8 cellular contexts compared by ENCODE assay signal in the genomic region with DNA sequence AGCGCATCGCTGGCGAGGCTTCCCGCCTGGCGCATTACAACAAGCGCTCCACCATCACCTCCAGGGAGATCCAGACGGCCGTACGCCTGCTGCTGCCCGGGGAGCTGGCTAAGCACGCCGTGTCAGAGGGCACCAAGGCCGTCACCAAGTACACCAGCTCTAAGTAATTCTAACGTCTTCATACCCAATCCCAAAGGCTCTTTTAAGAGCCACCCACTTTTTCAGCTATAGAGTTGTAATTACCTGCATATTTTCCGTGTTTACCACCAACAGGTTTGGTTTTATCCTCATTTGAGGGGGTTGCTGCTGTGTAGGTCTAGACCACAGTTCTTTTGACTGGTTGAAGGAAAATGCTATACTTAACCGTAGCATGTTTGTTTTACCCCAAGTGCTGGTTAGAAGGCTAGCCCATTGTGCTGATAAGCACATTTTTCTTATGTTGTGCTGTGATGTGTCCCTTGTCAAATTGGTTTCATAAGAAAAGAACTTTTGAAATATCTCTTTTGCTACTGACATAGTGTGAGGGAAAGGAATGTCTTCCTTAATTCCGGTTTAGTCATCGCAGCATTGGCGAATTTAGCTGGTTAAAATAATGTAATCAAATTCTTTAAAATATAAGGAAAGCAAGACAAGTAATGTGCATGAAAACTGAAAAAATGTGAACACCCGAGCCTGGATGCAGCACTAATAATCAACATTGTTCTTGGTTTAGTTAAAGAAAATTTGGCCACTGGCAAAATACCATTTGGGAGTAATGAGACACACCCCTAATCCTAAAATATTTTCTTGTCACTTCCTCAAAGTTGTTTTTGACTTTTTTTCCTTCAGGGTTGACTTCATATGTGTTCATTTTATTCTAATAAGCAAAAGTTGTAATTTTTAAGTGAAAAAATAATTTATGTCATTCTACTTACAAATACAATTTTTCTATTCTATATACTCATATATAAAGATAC.
DNase-seq lines count a peak whose midpoint lies in the region; ATAC-seq and TF ChIP-seq lines count a peak whose summit lies in the region.

No MANE protein-coding gene starts in this region.

- TF ChIP-seq EP300 in Ishikawa (IDR thresholded peaks at IDR 0.05; ENCODE audit: borderline replicate concordance) = no peak

- no peaks in the 10 kb centered on the region for H3K9me2 ChIP-seq in Karpas-422 (replicated peaks; ENCODE audit: insufficient read depth, low read length)

- H3K4me1 ChIP-seq in CD8-positive, alpha-beta memory T cell (ENCODE audit: insufficient read depth, low read length) = peaks cover 14% of the 10 kb centered on the region
- peaks cover 53% of the 10 kb centered on the region for H3K4me1 ChIP-seq in left ventricle myocardium inferior
- H3K4me1 ChIP-seq in smooth muscle cell (ENCODE audit: low read depth) = peaks cover 23% of the 10 kb centered on the region
- H3K4me1 ChIP-seq in Karpas-422 (ENCODE audit: low read length) = peaks cover 50% of the 10 kb centered on the region

- WGBS in smooth muscle cell (ENCODE audit: low lambda C conversion rate) = 1% methylated on average over 19 of the region's 20 CpGs

- no peak for TF ChIP-seq RAD21 in Ishikawa (IDR thresholded peaks at IDR 0.05; ENCODE audit: low read depth)

- POLR2A ChIA-PET in CD8-positive, alpha-beta memory T cell (lab: Charles Lee) = interaction anchor here (0.5 to 8.9 kb wide), 40 partner anchors 8 to 1693 kb away, joined by 3 to 426 read pairs (median 10); a partner anchor contains a TSS
- POLR2A ChIA-PET in activated B cell treated with CpG ODN at 0.5 μM for 24 hours (lab: Charles Lee) = interaction anchor here (0.5 to 20.1 kb wide), 48 partner anchors 9 to 1694 kb away, joined by 3 to 1229 read pairs (median 28); a partner anchor contains a TSS

- H3K36me3 Mint-ChIP-seq in CD8-positive, alpha-beta memory T cell = peaks cover 0 to 33% (median 0%) of the 10 kb centered on the region in 3 donors
- H3K36me3 Mint-ChIP-seq in activated B cell treated with CpG ODN at 0.5 μM for 24 hours (ENCODE audit: low read depth) = peaks cover 32% of the 10 kb centered on the region

- H3K9me3 ChIP-seq in CD8-positive, alpha-beta memory T cell (ENCODE audit: low read length) = no peaks in the 10 kb centered on the region
- no peaks in the 10 kb centered on the region for H3K9me3 ChIP-seq in left ventricle myocardium inferior (replicated peaks)
- no peaks in the 10 kb centered on the region for H3K9me3 ChIP-seq in smooth muscle cell (replicated peaks; ENCODE audit: low read depth)
- H3K9me3 ChIP-seq in Karpas-422 (ENCODE audit: low read length) = no peaks in the 10 kb centered on the region

- H3K36me3 ChIP-seq in CD8-positive, alpha-beta memory T cell (ENCODE audit: insufficient read depth, low read length) = no peaks in the 10 kb centered on the region
- H3K36me3 ChIP-seq in left ventricle myocardium inferior (no peaks in the 10 kb centered on the region), smooth muscle cell (ENCODE audit: low read depth) (no peaks in the 10 kb centered on the region), Karpas-422 (ENCODE audit: insufficient read depth, low read length) (no peaks in the 10 kb centered on the region)

- H3K27ac Mint-ChIP-seq in CD8-positive, alpha-beta memory T cell = peak overlapping the region; percentile 93 to 100 (median 98)
- H3K27ac Mint-ChIP-seq in activated B cell treated with CpG ODN at 0.5 μM for 24 hours = peak overlapping the region; percentile 96

- peaks cover 35 to 57% (median 53%) of the 10 kb centered on the region in 3 donors for H3K4me1 Mint-ChIP-seq in CD8-positive, alpha-beta memory T cell
- peaks cover 51% of the 10 kb centered on the region for H3K4me1 Mint-ChIP-seq in activated B cell treated with CpG ODN at 0.5 μM for 24 hours

- peak overlapping the region; percentile 95 for H3K27ac ChIP-seq in CD8-positive, alpha-beta memory T cell (ENCODE audit: low read depth, low read length)
- H3K27ac ChIP-seq in left ventricle myocardium inferior (replicated peaks) = peak overlapping the region; percentile 94
- H3K27ac ChIP-seq in smooth muscle cell (ENCODE audit: low read depth) = peak overlapping the region; percentile 91
- no peak overlapping the region for H3K27ac ChIP-seq in Karpas-422 (ENCODE audit: low read length)

- CTCF ChIA-PET in CD8-positive, alpha-beta memory T cell (lab: Charles Lee) = interaction anchor here (1.0 to 7.9 kb wide), 14 partner anchors 11 to 1609 kb away, joined by 3 to 114 read pairs (median 28); a partner anchor contains a TSS
- CTCF ChIA-PET in activated B cell treated with CpG ODN at 0.5 μM for 24 hours (lab: Charles Lee) = interaction anchor here (0.9 to 2.6 kb wide), 5 partner anchors 12 to 395 kb away, joined by 4 to 12 read pairs (median 5); a partner anchor contains a TSS

- peaks cover 0 to 11% of the 10 kb centered on the region in 2 donors for H3K27me3 Mint-ChIP-seq in CD8-positive, alpha-beta memory T cell
- peaks cover 2% of the 10 kb centered on the region for H3K27me3 Mint-ChIP-seq in activated B cell treated with CpG ODN at 0.5 μM for 24 hours

- H3K27me3 ChIP-seq in CD8-positive, alpha-beta memory T cell (ENCODE audit: insufficient read depth, low read length, poor library complexity, severe bottlenecking) = no peaks in the 10 kb centered on the region
- peaks cover 29% of the 10 kb centered on the region for H3K27me3 ChIP-seq in left ventricle myocardium inferior (ENCODE audit: low read depth)
- H3K27me3 ChIP-seq in smooth muscle cell (ENCODE audit: low read depth) = no peaks in the 10 kb centered on the region
- no peaks in the 10 kb centered on the region for H3K27me3 ChIP-seq in Karpas-422 (ENCODE audit: low read length)

- TF ChIP-seq CTCF in activated B cell treated with CpG ODN at 0.5 μM for 24 hours (IDR thresholded peaks at IDR 0.05) (no peak), left ventricle myocardium inferior (IDR thresholded peaks at IDR 0.05; ENCODE audit: borderline replicate concordance) (no peak), smooth muscle cell (IDR thresholded peaks at IDR 0.05; ENCODE audit: borderline replicate concordance, insufficient read depth, poor library complexity, severe bottlenecking) (no peak)

- H4K20me1 ChIP-seq in smooth muscle cell (ENCODE audit: low read depth) (peaks cover 8% of the 10 kb centered on the region), Karpas-422 (ENCODE audit: insufficient read depth, low read depth, low read length) (peaks cover 4% of the 10 kb centered on the region; the same call in 1 of the 2 replicates)

- ATAC-seq in activated B cell treated with CpG ODN at 0.5 μM for 24 hours (ENCODE audit: low read depth) (peak; percentile 6), HG03460 (IDR thresholded peaks at IDR 0.05; ENCODE audit: unreplicated experiment) (no peak)

- H3K4me3 Mint-ChIP-seq in CD8-positive, alpha-beta memory T cell = peak overlapping the region; percentile 95 to 99 (median 96)
- H3K4me3 Mint-ChIP-seq in activated B cell treated with CpG ODN at 0.5 μM for 24 hours = peak overlapping the region; percentile 93

- H3K79me2 ChIP-seq in smooth muscle cell (ENCODE audit: low read depth) (peaks cover 3% of the 10 kb centered on the region), Karpas-422 (ENCODE audit: low read length) (peaks cover 6% of the 10 kb centered on the region)

- peak overlapping the region; percentile 25 for H2AFZ ChIP-seq in smooth muscle cell (ENCODE audit: low read depth)
- no peak overlapping the region; the same call in 1 of the 2 replicates for H2AFZ ChIP-seq in Karpas-422 (ENCODE audit: low read length)

- peak overlapping the region; percentile 84 for H3K4me3 ChIP-seq in CD8-positive, alpha-beta memory T cell (ENCODE audit: low read length)
- H3K4me3 ChIP-seq in left ventricle myocardium inferior (peak overlapping the region; percentile 77), smooth muscle cell (peak overlapping the region; percentile 79), Karpas-422 (ENCODE audit: low read length) (no peak overlapping the region)

- peak overlapping the region; percentile 92 for H3K4me2 ChIP-seq in smooth muscle cell
- no peak overlapping the region for H3K4me2 ChIP-seq in Karpas-422 (ENCODE audit: low read depth, low read length, poor library complexity, severe bottlenecking)

- peaks cover 23% of the 10 kb centered on the region for H3F3A ChIP-seq in smooth muscle cell (ENCODE audit: low read depth)

- peaks cover 0 to 3% (median 0%) of the 10 kb centered on the region in 5 donors for H3K9me3 Mint-ChIP-seq in CD8-positive, alpha-beta memory T cell
- H3K9me3 Mint-ChIP-seq in activated B cell treated with CpG ODN at 0.5 μM for 24 hours = no peaks in the 10 kb centered on the region

- no peak for DNase-seq in CD8-positive, alpha-beta memory T cell
- DNase-seq in activated B cell treated with CpG ODN at 0.5 μM for 24 hours (no peak), left ventricle myocardium inferior (no peak), smooth muscle cell (lab: John Stamatoyannopoulos, UW; ENCODE audit: unreplicated experiment) (no peak), NCI-H1694 (lab: John Stamatoyannopoulos, UW) (no peak), Karpas-422 (no peak)

- H3K9ac ChIP-seq in smooth muscle cell (ENCODE audit: low read depth) = peak overlapping the region; percentile 27
- H3K9ac ChIP-seq in Karpas-422 (ENCODE audit: low read length) = no peak overlapping the region

- intact Hi-C loops in activated B cell treated with CpG ODN at 0.5 μM for 24 hours (cut with micrococcal nuclease) (loop anchor here (1.0 to 10.0 kb wide), 12 partner anchors 16 to 1935 kb away; a partner anchor contains a TSS), left ventricle myocardium inferior (cut with micrococcal nuclease) (no loop called here)

TF ChIP-seq in Ishikawa, 13 proteins besides CTCF, POLR2A, EP300 and RAD21:
- no peak for TF ChIP-seq TEAD4 (IDR thresholded peaks at IDR 0.05)
- TF ChIP-seq, protein P1, sequence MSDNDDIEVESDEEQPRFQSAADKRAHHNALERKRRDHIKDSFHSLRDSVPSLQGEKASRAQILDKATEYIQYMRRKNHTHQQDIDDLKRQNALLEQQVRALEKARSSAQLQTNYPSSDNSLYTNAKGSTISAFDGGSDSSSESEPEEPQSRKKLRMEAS (IDR thresholded peaks at IDR 0.05) = peak; percentile 37; the same call in 1 of the 2 replicates
